12 cellular contexts compared by ENCODE assay signal in the genomic region with DNA sequence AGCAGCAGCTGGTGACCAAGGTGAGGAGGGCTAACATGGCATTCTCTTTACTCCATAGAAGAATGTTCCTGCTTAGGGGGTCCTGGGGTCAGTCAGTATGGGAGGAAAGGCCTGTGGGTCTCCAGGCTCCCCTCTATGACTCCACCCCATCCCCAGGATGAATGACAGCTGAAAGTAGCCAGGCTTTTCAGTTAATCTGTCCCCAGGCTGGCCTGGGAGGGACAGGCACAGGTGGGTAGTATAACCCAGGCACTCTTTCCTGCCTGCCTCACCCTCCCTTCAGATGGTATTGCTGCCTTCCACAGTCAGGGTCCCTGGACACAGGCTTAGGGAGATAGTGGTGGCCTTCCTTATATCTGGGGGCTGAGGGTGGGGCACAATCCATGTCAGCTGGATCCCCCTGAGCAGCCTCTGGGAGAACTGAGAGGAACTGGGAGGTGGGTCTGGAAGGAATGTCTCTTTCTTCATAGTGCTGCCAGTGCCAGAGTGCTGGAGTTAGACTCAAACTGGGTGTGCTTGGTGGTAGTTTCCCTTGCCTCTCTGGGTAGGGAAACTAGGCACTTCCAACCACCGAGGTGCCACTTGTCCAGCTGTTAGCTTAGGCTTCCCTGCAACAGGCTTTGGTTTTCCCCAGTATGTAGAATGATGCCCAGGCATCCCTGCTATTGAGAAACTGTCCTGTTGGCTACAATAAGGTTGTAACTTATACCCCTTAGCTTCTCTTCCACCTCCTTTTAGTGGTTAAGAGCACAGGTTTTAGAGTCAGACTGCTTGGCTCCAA. TPM values are rescaled to one million over a fixed set of nuclear protein-coding genes. Genes with fewer than 3 reads are reported as not detected.
A peak's percentile ranks its signal among the peaks of the same experiment; 100 is the strongest.
DNase-seq lines count a peak whose midpoint lies in the region; ATAC-seq and TF ChIP-seq lines count a peak whose summit lies in the region.
"Had no signal": no experiment of that assay in that cellular context is flagged by ENCODE, and none has a peak within 500 bp of the region (broad histone marks: within the 10 kb centered on the region; RNA-seq: fewer than 3 reads in every experiment).

No MANE protein-coding gene starts in this region.

- TF ChIP-seq POLR2A in heart left ventricle (IDR thresholded peaks at IDR 0.05) (no peak), stomach (IDR thresholded peaks at IDR 0.05) (no peak)

- TF ChIP-seq EP300 in stomach (IDR thresholded peaks at IDR 0.05), result no peak

- H3K4me3 ChIP-seq in OCI-LY1 (ENCODE audit: low read depth, low read length, poor library complexity, severe bottlenecking), result no peak overlapping the region
- H3K4me3 ChIP-seq in heart left ventricle, result no peak overlapping the region
- no peak overlapping the region for H3K4me3 ChIP-seq in stomach
- H3K4me3 ChIP-seq: testis had no signal

- peak; percentile 24 for DNase-seq in DMS 273 (lab: John Stamatoyannopoulos, UW; ENCODE audit: unreplicated experiment)
- no peak for DNase-seq in DMS 273 treated with DMSO at 0.1 percent for 48 hours (lab: John Stamatoyannopoulos, UW)
- DNase-seq in heart left ventricle, result no peak
- no peak for DNase-seq in stomach
- no peak for DNase-seq in NCI-H1092 treated with DMSO at 0.1 percent for 48 hours (lab: John Stamatoyannopoulos, UW)
- DNase-seq: GF-D8, testis had no signal

- H3K9ac ChIP-seq in OCI-LY1 (ENCODE audit: low read length), result no peak overlapping the region

- H3K9me3 ChIP-seq in OCI-LY1 (ENCODE audit: low read length) (no peaks in the 10 kb centered on the region), heart left ventricle (no peaks in the 10 kb centered on the region), stomach (no peaks in the 10 kb centered on the region)
- H3K9me3 ChIP-seq: testis had no signal

- no peak overlapping the region for H2AFZ ChIP-seq in OCI-LY1 (ENCODE audit: low read length)

- H3K27ac ChIP-seq in OCI-LY1 (ENCODE audit: low read depth, low read length, poor library complexity, severe bottlenecking), result no peak overlapping the region
- peak overlapping the region in 11 of 12 donors; percentile 12 to 64 (median 58) for H3K27ac ChIP-seq in heart left ventricle
- peak overlapping the region in 3 of 5 donors; percentile 26 to 39 (median 33) for H3K27ac ChIP-seq in stomach
- H3K27ac ChIP-seq: 22Rv1 had no signal

- ATAC-seq in heart left ventricle (peak in 2 of 4 donors; percentile 3 to 16), esophagus mucosa (no peak), GM18519 (IDR thresholded peaks at IDR 0.05; ENCODE audit: low FRiP score, unreplicated experiment) (no peak)
- ATAC-seq: SK-N-SH treated with all-trans-retinoic acid at 6 μM for 48 hours had no signal

- H3F3A ChIP-seq in OCI-LY1 (ENCODE audit: insufficient read depth, low read length), result no peaks in the 10 kb centered on the region

- H3K4me1 ChIP-seq in OCI-LY1 (ENCODE audit: insufficient read depth, low read length, severe bottlenecking), result peaks cover 32% of the 10 kb centered on the region
- peaks cover 14 to 99% (median 86%) of the 10 kb centered on the region in 12 donors for H3K4me1 ChIP-seq in heart left ventricle
- peaks cover 70 to 100% (median 88%) of the 10 kb centered on the region in 4 donors for H3K4me1 ChIP-seq in stomach

- TF ChIP-seq CTCF in OCI-LY1 (IDR thresholded peaks at IDR 0.05; ENCODE audit: low read length) (no peak), heart left ventricle (IDR thresholded peaks at IDR 0.05) (no peak), stomach (IDR thresholded peaks at IDR 0.05) (no peak)

- 17 to 52% (median 37%) methylated on average over 1 of the region's 1 CpG for WGBS in heart left ventricle, 4 donors
- 38 to 83% (median 44%) methylated on average over 1 of the region's 1 CpG for WGBS in stomach, 5 donors

- H3K27me3 ChIP-seq in OCI-LY1 (ENCODE audit: insufficient read depth, low read length) (no peaks in the 10 kb centered on the region), heart left ventricle (no peaks in the 10 kb centered on the region), stomach (no peaks in the 10 kb centered on the region)
- H3K27me3 ChIP-seq: testis had no signal

- H3K79me2 ChIP-seq in OCI-LY1 (ENCODE audit: insufficient read depth, low read length), result peaks cover 100% of the 10 kb centered on the region

- H3K36me3 ChIP-seq in OCI-LY1 (ENCODE audit: insufficient read depth, low read length) (peaks cover 16% of the 10 kb centered on the region; the same call in 1 of the 2 replicates), heart left ventricle (no peaks in the 10 kb centered on the region), stomach (no peaks in the 10 kb centered on the region)

- no peaks in the 10 kb centered on the region for H3K9me2 ChIP-seq in OCI-LY1 (ENCODE audit: low read depth, low read length)

- H4K20me1 ChIP-seq in OCI-LY1 (ENCODE audit: insufficient read depth, low read length), result no peaks in the 10 kb centered on the region; the same call in 1 of the 2 replicates

- H3K4me2 ChIP-seq in OCI-LY1 (ENCODE audit: low read length), result peak overlapping the region; percentile 15; the same call in 1 of the 2 replicates

- intact Hi-C loops in heart left ventricle (cut with DNase I) (no loop called here), stomach (cut with DNase I; ENCODE audit: low total_unique reads) (no loop called here)

RNA-seq across cellular contexts. Expression of a gene that starts 27.8 kb away (rescaled TPM):
- total RNA-seq in heart left ventricle (100 to 1,000 TPM in 8 of 9 donors, 10 to 100 TPM in 1; 91.6 to 189 (median 181) TPM), stomach (100 to 1,000 TPM in 4 of 5 donors, 10 to 100 TPM in 1; 54.5 to 211 (median 180) TPM), esophagus mucosa (144 TPM)
- polyA plus RNA-seq in heart left ventricle (10 to 100 TPM; 36.5 to 89.9 TPM), stomach (10 to 100 TPM; 15.0 to 19.4 (median 19.2) TPM)
